ENCODE assay signal across 9 cellular contexts in genomic region chr11:48237727-48238126, GRCh38. TPM values are rescaled to one million over a fixed set of nuclear protein-coding genes. Genes with fewer than 3 reads are reported as not detected.
"Had no signal": no experiment of that assay in that cellular context is flagged by ENCODE, and none has a peak within 500 bp of the region (broad histone marks: within the 10 kb centered on the region; RNA-seq: fewer than 3 reads in every experiment).

No MANE protein-coding gene starts in this region.

- FAIRE-seq: HTR-8/SVneo had no signal

- H3K9ac ChIP-seq: KMS-11 had no signal

- H3K27ac ChIP-seq: HL-60, KMS-11 had no signal

- DNase-seq: IMR-90, KBM-7, KG1 had no signal

- H3K4me2 ChIP-seq: KMS-11 had no signal

RNA-seq across cellular contexts. Expression of gene OR4X2, which starts 7.2 kb away (rescaled TPM):
- total RNA-seq: HT-29, HT1080, IMR-90 had no signal
- polyA plus RNA-seq: IgD-negative memory B cell, IMR-90 had no signal

RNA-seq across cellular contexts. Expression of gene OR4B1, which starts 21.1 kb away (rescaled TPM):
- total RNA-seq: HT-29, HT1080, IMR-90 had no signal
- polyA plus RNA-seq: IgD-negative memory B cell, IMR-90 had no signal

RNA-seq across cellular contexts. Expression of gene OR4X1, which starts 25.9 kb away (rescaled TPM):
- total RNA-seq: HT-29, HT1080, IMR-90 had no signal
- polyA plus RNA-seq: IgD-negative memory B cell, IMR-90 had no signal
